ENCODE assay signal across 8 cellular contexts in the genomic region with DNA sequence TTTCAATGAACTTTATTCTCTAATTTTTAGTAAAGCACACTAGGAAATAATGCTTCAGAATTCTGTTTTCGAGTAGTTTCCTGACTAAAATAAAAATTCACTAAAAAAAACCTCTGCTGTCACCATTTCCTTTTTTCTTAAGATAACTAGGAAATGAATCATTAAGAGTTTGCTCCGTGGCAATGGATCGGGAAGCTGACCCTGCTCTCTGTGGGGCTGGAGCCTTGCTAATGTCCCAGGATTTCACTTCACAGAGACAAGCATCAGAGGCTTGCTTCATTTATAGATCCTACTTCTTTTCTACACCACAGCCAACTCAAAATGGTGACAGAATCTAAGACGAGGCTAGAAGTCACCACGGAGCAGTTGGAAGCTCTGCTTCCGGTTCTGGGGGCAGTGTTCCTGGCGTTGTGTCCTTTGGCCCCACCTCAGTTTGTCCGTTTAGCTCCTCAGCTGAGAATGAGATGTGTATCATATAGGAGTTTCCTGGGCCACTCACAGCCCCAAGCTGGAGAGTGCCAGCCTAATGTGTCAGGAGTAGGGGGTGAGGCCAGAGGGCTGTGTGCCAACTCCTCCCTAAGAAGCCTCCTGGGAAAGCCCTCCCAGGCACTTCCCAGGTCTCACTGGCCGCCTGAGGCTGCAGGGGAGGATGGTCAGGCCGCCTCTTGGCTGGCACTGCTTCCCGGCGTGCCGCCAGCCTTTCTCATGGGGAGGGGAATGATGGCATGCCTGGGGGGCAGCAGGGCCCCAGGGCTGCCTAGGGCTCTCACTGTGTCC. TPM values are rescaled to one million over a fixed set of nuclear protein-coding genes. Genes with fewer than 3 reads are reported as not detected.
A peak's percentile ranks its signal among the peaks of the same experiment; 100 is the strongest.
DNase-seq lines count a peak whose midpoint lies in the region; ATAC-seq and TF ChIP-seq lines count a peak whose summit lies in the region.

No MANE protein-coding gene starts in this region.

- peak overlapping the region; percentile 26 for H3K27ac Mint-ChIP-seq in mesothelial cell of epicardium

- H3K9me3 Mint-ChIP-seq in mesothelial cell of epicardium: no peaks in the 10 kb centered on the region

- no peak overlapping the region for H3K4me3 Mint-ChIP-seq in mesothelial cell of epicardium

- DNase-seq in AG08395 (ENCODE audit: low spot score) (peak; percentile 67), mesothelial cell of epicardium (ENCODE audit: low spot score in 2 of 2, unreplicated experiment in 2 of 2) (no peak), COLO668 (lab: John Stamatoyannopoulos, UW; ENCODE audit: unreplicated experiment) (no peak)
- no peak for DNase-seq in activated naive CD4-positive, alpha-beta T cell (lab: John Stamatoyannopoulos, UW)

- TF ChIP-seq EP300 in Ishikawa (IDR thresholded peaks at IDR 0.05; ENCODE audit: borderline replicate concordance): no peak

- H3K27ac ChIP-seq in cingulate gyrus (ENCODE audit: low read depth, low read length): peak overlapping the region; percentile 41

- ATAC-seq in HG02973 (IDR thresholded peaks at IDR 0.05; ENCODE audit: unreplicated experiment) (no peak), HG03045 (IDR thresholded peaks at IDR 0.05; ENCODE audit: unreplicated experiment) (no peak)

- H3K27me3 Mint-ChIP-seq in mesothelial cell of epicardium (ENCODE audit: low read depth): no peaks in the 10 kb centered on the region

- TF ChIP-seq RAD21 in Ishikawa (IDR thresholded peaks at IDR 0.05; ENCODE audit: low read depth): no peak

- peaks cover 30% of the 10 kb centered on the region for H3K4me1 Mint-ChIP-seq in mesothelial cell of epicardium

- no peaks in the 10 kb centered on the region for H3K36me3 Mint-ChIP-seq in mesothelial cell of epicardium

- no peak for TF ChIP-seq CTCF in mesothelial cell of epicardium (IDR thresholded peaks at IDR 0.05; ENCODE audit: unreplicated experiment)

TF ChIP-seq in Ishikawa, 13 proteins besides CTCF, POLR2A, EP300 and RAD21:
- TF ChIP-seq NFIC (IDR thresholded peaks at IDR 0.05) (peak; percentile 53; the same call in 1 of the 2 replicates), EGR1 (IDR thresholded peaks at IDR 0.05) (no peak), FOXM1 (IDR thresholded peaks at IDR 0.05; ENCODE audit: borderline replicate concordance, low read depth) (no peak), TEAD4 (IDR thresholded peaks at IDR 0.05) (no peak)

RNA-seq across cellular contexts. Expression of gene TENT4A, which starts 19.6 kb away (rescaled TPM):
- 38.0 to 46.3 TPM (median 45.7 TPM) in 3 replicates for total RNA-seq in mesothelial cell of epicardium
